11 cellular contexts compared by ENCODE assay signal in genomic region chr17:50053654-50053960, GRCh38. TPM values are rescaled to one million over a fixed set of nuclear protein-coding genes. Genes with fewer than 3 reads are reported as not detected.
A peak's percentile ranks its signal among the peaks of the same experiment; 100 is the strongest.
DNase-seq lines count a peak whose midpoint lies in the region; ATAC-seq and TF ChIP-seq lines count a peak whose summit lies in the region.
"Had no signal": no experiment of that assay in that cellular context is flagged by ENCODE, and none has a peak within 500 bp of the region (broad histone marks: within the 10 kb centered on the region; RNA-seq: fewer than 3 reads in every experiment).

No MANE protein-coding gene starts in this region.

- CTCF ChIA-PET in MCF 10A (lab: Yijun Ruan, JAX): interaction anchor here (0.8 to 7.1 kb wide), 3 partner anchors 9 to 57 kb away, joined by 4 to 72 read pairs (median 4); no protein-coding TSS in a partner anchor

- H3K27me3 Mint-ChIP-seq in MCF 10A (ENCODE audit: insufficient read depth, unreplicated experiment) (no peaks in the 10 kb centered on the region), type B pancreatic cell (peaks cover 29% of the 10 kb centered on the region)

- H3K4me3 Mint-ChIP-seq in MCF 10A (ENCODE audit: unreplicated experiment): no peak overlapping the region
- H3K4me3 Mint-ChIP-seq in type B pancreatic cell: peak overlapping the region; percentile 53

- no peak overlapping the region for H3K27ac Mint-ChIP-seq in MCF 10A (ENCODE audit: low read depth, unreplicated experiment)
- peak overlapping the region; percentile 61 for H3K27ac Mint-ChIP-seq in type B pancreatic cell

- H3K9me3 ChIP-seq in breast epithelium: no peaks in the 10 kb centered on the region
- no peaks in the 10 kb centered on the region for H3K9me3 ChIP-seq in ascending aorta
- no peaks in the 10 kb centered on the region for H3K9me3 ChIP-seq in left lung

- POLR2A ChIA-PET in MCF 10A (lab: Yijun Ruan, JAX): interaction anchor here (0.9 to 8.2 kb wide), 6 partner anchors 8 to 98 kb away, joined by 5 to 329 read pairs (median 44); partner anchors contain the start of gene PDK2

- BruUV-seq in MCF 10A (replicated peaks; lab: Mats Ljungman, UMichigan): no TSS peak

- H3K4me3 ChIP-seq in breast epithelium (no peak overlapping the region), ascending aorta (no peak overlapping the region), left lung (no peak overlapping the region)

- DNase-seq in breast epithelium (ENCODE audit: low spot score in 2 of 2) (no peak), MCF 10A (ENCODE audit: unreplicated experiment) (no peak), ascending aorta (ENCODE audit: low spot score in 2 of 2) (no peak), left lung (no peak), type B pancreatic cell (ENCODE audit: extremely low spot score, unreplicated experiment) (no peak), NCI-H748 treated with DMSO at 0.1 percent for 48 hours (lab: John Stamatoyannopoulos, UW) (no peak)
- no peak for DNase-seq in activated CD4-positive, CD25-positive, alpha-beta regulatory T cell treated with anti-CD3 and anti-CD28 coated beads, Interleukin-2, amount 50 U/mL, for 72 hours
- DNase-seq: activated T-cell treated with anti-CD3 and anti-CD28 coated beads, Interleukin-2, amount 50 U/mL, for 48 hours; NCI-H524; stimulated activated CD4-positive, alpha-beta T cell treated with anti-CD3 and anti-CD28 coated beads, Interleukin-4, amount 100 ng/mL, for 24 hours had no signal

- H3K36me3 ChIP-seq in breast epithelium (no peaks in the 10 kb centered on the region), ascending aorta (no peaks in the 10 kb centered on the region), left lung (no peaks in the 10 kb centered on the region)

- intact Hi-C loops in breast epithelium (cut with DNase I; ENCODE audit: low total_unique reads) (no loop called here), MCF 10A (cut with micrococcal nuclease) (no loop called here), ascending aorta (cut with DNase I) (no loop called here), left lung (cut with DNase I) (no loop called here)

- H3K27ac ChIP-seq in breast epithelium: peak overlapping the region; percentile 29 to 82
- peak overlapping the region; percentile 95 to 97 for H3K27ac ChIP-seq in ascending aorta
- H3K27ac ChIP-seq in left lung: peak overlapping the region; percentile 52 to 87

- peaks cover 24% of the 10 kb centered on the region for H3K36me3 Mint-ChIP-seq in MCF 10A (ENCODE audit: insufficient read depth, unreplicated experiment)
- H3K36me3 Mint-ChIP-seq in type B pancreatic cell: no peaks in the 10 kb centered on the region

- no peak for TF ChIP-seq CTCF in breast epithelium (IDR thresholded peaks at IDR 0.05)
- no peak for TF ChIP-seq CTCF in MCF 10A (IDR thresholded peaks at IDR 0.05; ENCODE audit: unreplicated experiment)
- TF ChIP-seq CTCF in ascending aorta (IDR thresholded peaks at IDR 0.05): no peak
- no peak for TF ChIP-seq CTCF in left lung (IDR thresholded peaks at IDR 0.05)
- no peak for TF ChIP-seq CTCF in type B pancreatic cell (conservative IDR thresholded peaks at IDR 0.05)

- ATAC-seq in left lung: no peak
- ATAC-seq in GM19328 (IDR thresholded peaks at IDR 0.05; ENCODE audit: unreplicated experiment): no peak

- H3K4me1 ChIP-seq in breast epithelium: peaks cover 0 to 11% of the 10 kb centered on the region in 2 donors
- H3K4me1 ChIP-seq in ascending aorta: peaks cover 18 to 29% of the 10 kb centered on the region in 2 donors
- H3K4me1 ChIP-seq in left lung: peaks cover 42 to 83% of the 10 kb centered on the region in 2 donors

- TF ChIP-seq POLR2A in breast epithelium (IDR thresholded peaks at IDR 0.05): no peak

- H3K9me3 Mint-ChIP-seq in MCF 10A (ENCODE audit: unreplicated experiment) (no peaks in the 10 kb centered on the region), type B pancreatic cell (no peaks in the 10 kb centered on the region)

- H3K4me1 Mint-ChIP-seq in MCF 10A (ENCODE audit: insufficient read depth, unreplicated experiment) (peaks cover 56% of the 10 kb centered on the region), type B pancreatic cell (ENCODE audit: unreplicated experiment) (peaks cover 35% of the 10 kb centered on the region)

- H3K27me3 ChIP-seq in breast epithelium (no peaks in the 10 kb centered on the region), ascending aorta (no peaks in the 10 kb centered on the region), left lung (peaks cover 0 to 50% of the 10 kb centered on the region in 2 donors)

RNA-seq across cellular contexts. Expression of gene ITGA3, which starts 2.3 kb away (rescaled TPM):
- total RNA-seq in breast epithelium (10 to 100 TPM; 10.6 to 67.6 (median 48.5) TPM), MCF 10A (2022) (588 and 717 TPM in 2 replicates), ascending aorta (222 TPM), left lung (100 to 1,000 TPM; 182 to 311 TPM), type B pancreatic cell (ENCODE audit: low replicate concordance) (20.3 and 27.3 TPM in 2 replicates)

RNA-seq across cellular contexts. Expression of gene PDK2, which starts 41.5 kb away (rescaled TPM):
- 10 to 100 TPM; 28.2 to 53.4 (median 30.5) TPM for total RNA-seq in breast epithelium
- 9.9 and 11.2 TPM in 2 replicates for total RNA-seq in MCF 10A (2022)
- total RNA-seq in ascending aorta: 73.5 TPM
- 10 to 100 TPM; 20.7 to 32.0 TPM for total RNA-seq in left lung
- total RNA-seq in type B pancreatic cell (ENCODE audit: low replicate concordance): 29.9 and 44.9 TPM in 2 replicates

RNA-seq across cellular contexts. Expression of gene DLX3, which starts 58.6 kb away (rescaled TPM):
- under 1 TPM in 2 of 3 donors, not detected in 1; 0.44 to 0.98 TPM for total RNA-seq in breast epithelium
- not detected in 2 replicates for total RNA-seq in MCF 10A (2022)
- total RNA-seq in ascending aorta: 1.6 TPM
- under 1 TPM; 0.52 to 0.67 TPM for total RNA-seq in left lung
- 15.9 and 16.7 TPM in 2 replicates for total RNA-seq in type B pancreatic cell (ENCODE audit: low replicate concordance)
